17 cellular contexts compared by ENCODE assay signal in the genomic region with DNA sequence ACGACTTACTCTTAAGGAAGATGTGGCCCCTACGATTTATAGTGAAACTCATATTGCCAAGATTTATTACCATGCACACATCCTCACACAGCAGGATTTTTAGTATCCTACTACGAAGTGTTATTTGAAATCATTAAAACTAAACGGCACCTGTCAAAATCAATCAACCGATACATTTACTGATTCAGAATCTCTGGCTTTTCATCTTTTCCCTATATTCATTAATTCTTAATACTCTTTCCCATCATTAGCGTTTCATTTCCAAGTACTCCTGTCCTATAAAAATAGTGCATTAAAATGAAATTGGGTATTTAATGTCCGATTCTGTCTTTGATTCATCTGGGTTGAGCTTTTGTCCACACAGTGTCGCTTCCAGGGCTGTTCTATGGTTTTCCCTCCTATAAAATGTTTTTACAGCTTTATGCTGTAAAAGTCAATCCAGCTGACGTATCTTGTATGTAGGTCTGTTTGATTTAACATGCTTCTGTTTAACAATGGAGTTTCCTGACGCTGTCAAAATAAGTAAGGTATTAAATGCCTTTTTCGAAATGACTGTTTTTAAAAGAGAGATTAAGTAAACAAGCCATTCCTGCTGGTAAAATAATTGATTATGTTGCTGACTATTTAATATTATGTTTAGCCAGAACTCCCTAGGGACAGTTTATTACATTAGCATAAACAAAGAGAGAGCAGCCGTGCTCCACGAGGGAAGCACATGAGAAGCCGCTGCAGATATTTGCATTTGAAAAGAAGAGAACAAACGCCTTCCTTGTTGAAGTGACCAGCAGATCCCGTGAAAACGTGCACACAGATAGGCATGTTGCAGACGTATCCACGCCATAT. TPM values are rescaled to one million over a fixed set of nuclear protein-coding genes. Genes with fewer than 3 reads are reported as not detected.
DNase-seq lines count a peak whose midpoint lies in the region; ATAC-seq, FAIRE-seq and TF ChIP-seq lines count a peak whose summit lies in the region.
"Had no signal": no experiment of that assay in that cellular context is flagged by ENCODE, and none has a peak within 500 bp of the region (broad histone marks: within the 10 kb centered on the region; RNA-seq: fewer than 3 reads in every experiment).

No MANE protein-coding gene starts in this region.

- no peaks in the 10 kb centered on the region for H4K20me1 ChIP-seq in neural progenitor cell (ENCODE audit: low read depth)

- H3K4me3 ChIP-seq in endocrine pancreas (ENCODE audit: control insufficient read depth, insufficient read depth, low read length) (peak overlapping the region; percentile 54), neural progenitor cell (no peak overlapping the region)
- H3K4me3 ChIP-seq: GM23248 had no signal

- H3K4me1 ChIP-seq in endocrine pancreas (ENCODE audit: control insufficient read depth, insufficient read depth, low read length): no peaks in the 10 kb centered on the region
- H3K4me1 ChIP-seq in neural progenitor cell: peaks cover 9% of the 10 kb centered on the region

- no peaks in the 10 kb centered on the region for H3K36me3 Mint-ChIP-seq in neural progenitor cell
- H3K36me3 Mint-ChIP-seq: CD4-positive, CD25-positive, alpha-beta regulatory T cell; natural killer cell had no signal

- peak overlapping the region; percentile 86 for H3K27ac Mint-ChIP-seq in neural progenitor cell
- H3K27ac Mint-ChIP-seq: CD4-positive, CD25-positive, alpha-beta regulatory T cell; natural killer cell had no signal

- peaks cover 5% of the 10 kb centered on the region for H3K9me3 Mint-ChIP-seq in neural progenitor cell
- H3K9me3 Mint-ChIP-seq: natural killer cell had no signal

- H3K79me2 ChIP-seq in neural progenitor cell (ENCODE audit: low read depth): no peaks in the 10 kb centered on the region

- H3K9me3 ChIP-seq in endocrine pancreas (ENCODE audit: control insufficient read depth, low read length) (no peaks in the 10 kb centered on the region), neural progenitor cell (ENCODE audit: low read depth) (no peaks in the 10 kb centered on the region)

- peak overlapping the region; percentile 27 for H3K4me3 Mint-ChIP-seq in neural progenitor cell
- H3K4me3 Mint-ChIP-seq: CD4-positive, CD25-positive, alpha-beta regulatory T cell; natural killer cell had no signal

- H3K27me3 ChIP-seq in endocrine pancreas (ENCODE audit: control insufficient read depth, insufficient read depth, low read length): no peaks in the 10 kb centered on the region
- no peaks in the 10 kb centered on the region for H3K27me3 ChIP-seq in neural progenitor cell

- H3K36me3 ChIP-seq in endocrine pancreas (ENCODE audit: control insufficient read depth, insufficient read depth, low read length): no peaks in the 10 kb centered on the region
- no peaks in the 10 kb centered on the region for H3K36me3 ChIP-seq in neural progenitor cell

- no peak overlapping the region for H3K9ac ChIP-seq in endocrine pancreas (ENCODE audit: control insufficient read depth, insufficient read depth, low read length)
- H3K9ac ChIP-seq in neural progenitor cell: no peak overlapping the region
- H3K9ac ChIP-seq: GM23248 had no signal

- no peaks in the 10 kb centered on the region for H3F3A ChIP-seq in neural progenitor cell (ENCODE audit: low read depth)

- H3K27me3 Mint-ChIP-seq in neural progenitor cell (ENCODE audit: insufficient read depth, low read depth): peaks cover 2% of the 10 kb centered on the region

- peak overlapping the region; percentile 33 for H3K4me2 ChIP-seq in neural progenitor cell

- in situ Hi-C loops in G401 (cut with HindIII; ENCODE audit: low sequenced_read_pairs): no loop called here
- in situ Hi-C loops in GM13976 (cut with MboI; ENCODE audit: low sequenced_read_pairs, unreplicated experiment): no loop called here

- ATAC-seq in HG02763 (IDR thresholded peaks at IDR 0.05; ENCODE audit: unreplicated experiment): no peak
- ATAC-seq: natural killer cell had no signal

- H2AFZ ChIP-seq in neural progenitor cell (replicated peaks): peak overlapping the region; percentile 66
- H2AFZ ChIP-seq: GM23248 had no signal

- no peak overlapping the region for H3K27ac ChIP-seq in neural progenitor cell
- H3K27ac ChIP-seq: GM23248 had no signal

- DNase-seq in G401 (ENCODE audit: low spot score) (peak; percentile 8), NCI-H526 (lab: John Stamatoyannopoulos, UW) (peak; percentile 89 to 93), neural progenitor cell (ENCODE audit: low spot score) (peak; percentile 54), GM13976 (ENCODE audit: low spot score) (no peak), RCC 7860 (ENCODE audit: low spot score) (no peak)
- DNase-seq in stimulated activated CD4-positive, alpha-beta T cell treated with anti-CD3 and anti-CD28 coated beads, Interleukin-1b, Interleukin-23, amount 100 ng/mL, for 48 hours: no peak
- DNase-seq: activated gamma-delta T cell treated with Interleukin-2 at 50 U/mL for 16 hours; CD4-positive, CD25-positive, alpha-beta regulatory T cell; central memory CD4-positive, alpha-beta T cell; GM23248; KBM-7; kidney; natural killer cell; NCI-H345; stimulated activated CD4-positive, alpha-beta T cell treated with anti-CD3 and anti-CD28 coated beads, Interleukin-15, amount 100 ng/mL, for 24 hours had no signal

- peaks cover 25% of the 10 kb centered on the region for H3K4me1 Mint-ChIP-seq in neural progenitor cell

- FAIRE-seq in RCC 7860 (lab: Jason Lieb, UNC): no peak
- FAIRE-seq: kidney had no signal

- TF ChIP-seq CTCF in neural progenitor cell (IDR thresholded peaks at IDR 0.05) (no peak), GM13976 (IDR thresholded peaks at IDR 0.05; ENCODE audit: borderline replicate concordance, control extremely low read depth, extremely low read depth, insufficient read depth, missing control alignments) (no peak)

RNA-seq across cellular contexts. Expression of a gene that starts 22.3 kb away (rescaled TPM):
- total RNA-seq in G401 (2014; rRNA removed; shearing (Covaris generic)): 0.06 TPM in 1 of 2 replicates, not detected in the other
- 1.8 and 2.6 TPM in 2 replicates for total RNA-seq in neural progenitor cell (ENCODE audit: low replicate concordance)

Comparison
In these comparisons a context has a peak if more than half of its experiments do, and no peak if none do; other contexts are left out.
1. DNase-seq: peak in G401 (single experiment), NCI-H526 (2 of 2) and neural progenitor cell (single experiment); none in GM13976 (single experiment), RCC 7860 (single experiment) and stimulated activated CD4-positive, alpha-beta T cell treated with anti-CD3 and anti-CD28 coated beads, Interleukin-1b, Interleukin-23, amount 100 ng/mL, for 48 hours (single experiment).